Comparison of ENCODE assay signal across 8 cellular contexts in the genomic region with DNA sequence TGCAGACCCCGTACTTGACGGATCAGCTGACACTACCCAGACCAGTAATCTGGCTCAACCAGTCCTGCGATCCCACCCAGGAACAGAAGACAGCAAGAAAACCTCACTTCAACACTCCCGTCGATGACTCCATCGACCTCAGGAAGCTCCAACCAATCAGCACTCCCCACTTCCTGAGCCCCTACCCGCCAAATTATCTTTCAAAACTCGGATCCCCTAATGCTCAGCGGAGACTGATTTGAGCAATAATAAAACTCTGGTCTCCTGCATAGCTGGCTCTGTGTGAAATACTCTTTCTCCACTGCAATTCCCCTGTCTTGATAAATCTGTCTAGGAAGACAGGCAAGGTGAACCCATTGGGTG. TPM values are rescaled to one million over a fixed set of nuclear protein-coding genes. Genes with fewer than 3 reads are reported as not detected.
DNase-seq lines count a peak whose midpoint lies in the region; ATAC-seq and TF ChIP-seq lines count a peak whose summit lies in the region.

No MANE protein-coding gene starts in this region.

- H3K4ac ChIP-seq in H9 (ENCODE audit: low read depth, low read length): no peak overlapping the region

- H4K91ac ChIP-seq in H9 (ENCODE audit: insufficient read length, low read depth, low read length): no peak overlapping the region

- H3K23ac ChIP-seq in H9 (ENCODE audit: insufficient read length, low read depth, low read length): no peak overlapping the region

- H3K9me3 ChIP-seq in H9 (ENCODE audit: control insufficient read depth, low read depth, low read length): no peaks in the 10 kb centered on the region

- H2BK12ac ChIP-seq in H9 (ENCODE audit: insufficient read length, low read depth, low read length): no peak overlapping the region

- peaks cover 16% of the 10 kb centered on the region for H3K23me2 ChIP-seq in H9 (ENCODE audit: insufficient read length, low read depth, low read length, poor library complexity, severe bottlenecking)

- H2BK20ac ChIP-seq in H9 (ENCODE audit: low read depth, low read length, poor library complexity, severe bottlenecking): no peak overlapping the region

- no peaks in the 10 kb centered on the region for H3K79me1 ChIP-seq in H9 (ENCODE audit: insufficient read depth, low read depth, low read length, poor library complexity, severe bottlenecking)

- no peaks in the 10 kb centered on the region for H3K27me3 ChIP-seq in H9 (ENCODE audit: insufficient read depth, low read length)

- no peak overlapping the region for H2BK5ac ChIP-seq in H9 (ENCODE audit: insufficient read length, low read length)

- H3K9me3 Mint-ChIP-seq in H9: no peaks in the 10 kb centered on the region

- H3K14ac ChIP-seq in H9 (ENCODE audit: insufficient read depth, low read length): no peak overlapping the region

- 0 out of 2 replicates have a peak overlapping the region, but pooled peaks have one; percentile 85 for H2BK15ac ChIP-seq in H9 (ENCODE audit: low read depth, low read length)

- no peaks in the 10 kb centered on the region for H3K27me3 Mint-ChIP-seq in H9 (ENCODE audit: low read depth)

- peak overlapping the region; percentile 99 for H3K4me2 ChIP-seq in H9 (ENCODE audit: insufficient read depth, insufficient read length, low read length)

- peak overlapping the region; percentile 88 for H3K4me3 Mint-ChIP-seq in H9

- no peak overlapping the region for H3T11ph ChIP-seq in H9 (ENCODE audit: low read length)

- TF ChIP-seq CTCF in H9 (conservative IDR thresholded peaks at IDR 0.05): no peak
- TF ChIP-seq CTCF in epithelial cell of esophagus (IDR thresholded peaks at IDR 0.05; ENCODE audit: insufficient read depth, low read depth, low read length, missing control alignments): no peak

- no peaks in the 10 kb centered on the region for H4K20me1 ChIP-seq in H9 (ENCODE audit: control insufficient read depth, insufficient read depth, insufficient read length)

- H2BK120ac ChIP-seq in H9 (ENCODE audit: low read depth, low read length, poor library complexity, severe bottlenecking): no peak overlapping the region

- peaks cover 18 to 27% (median 19%) of the 10 kb centered on the region in 3 experiments for H3K36me3 Mint-ChIP-seq in H9 (ENCODE audit: insufficient read depth in 1 of 3, low read depth in 3 of 3)

- H3K4me1 Mint-ChIP-seq in H9: peaks cover 22 to 32% of the 10 kb centered on the region in 2 experiments

- DNase-seq in H9 (no peak), RPMI7951 (ENCODE audit: low read depth) (peak; percentile 38), epithelial cell of esophagus (ENCODE audit: low read depth) (no peak), skeletal muscle cell (ENCODE audit: low read depth) (no peak), head of caudate nucleus (no peak), NCI-H526 treated with DMSO at 0.1 percent for 48 hours (lab: John Stamatoyannopoulos, UW) (no peak)

- peak overlapping the region; percentile 93 for H3K9ac ChIP-seq in H9 (ENCODE audit: extremely low read depth, insufficient read length, low read length)

- H2AK5ac ChIP-seq in H9 (ENCODE audit: insufficient read length, low read length): peak overlapping the region; percentile 68

- peaks cover 25% of the 10 kb centered on the region; the same call in 1 of the 2 replicates for H3K79me2 ChIP-seq in H9 (ENCODE audit: insufficient read depth, low read length)

- intact Hi-C loops in head of caudate nucleus (cut with DNase I): loop anchor here (2.0 kb wide), 1 partner anchor 39 kb away; no protein-coding TSS in a partner anchor

- no peak overlapping the region for H3K56ac ChIP-seq in H9 (ENCODE audit: insufficient read length, low read depth, low read length)

- no peak overlapping the region for H3K18ac ChIP-seq in H9 (ENCODE audit: insufficient read length, low read depth, low read length)

- no CpG with 5 or more reads among the region's 9 CpGs for WGBS in H9 (ENCODE audit: extremely low coverage, insufficient read length, low lambda C conversion rate)

- no peak overlapping the region for H4K5ac ChIP-seq in H9 (ENCODE audit: insufficient read length, low read depth, low read length)

- peak overlapping the region; percentile 78 for H3K4me3 ChIP-seq in epithelial cell of esophagus (ENCODE audit: low read length)
- peak overlapping the region; percentile 79 for H3K4me3 ChIP-seq in skeletal muscle cell (ENCODE audit: low read depth, low read length)

- H3K27ac Mint-ChIP-seq in H9: peak overlapping the region; percentile 73 to 94 (median 91)

- no peak for ATAC-seq in HG02884 (IDR thresholded peaks at IDR 0.05; ENCODE audit: unreplicated experiment)
- no peak for ATAC-seq in GM21447 (IDR thresholded peaks at IDR 0.05; ENCODE audit: unreplicated experiment)

- peaks cover 8% of the 10 kb centered on the region; the same call in 1 of the 2 replicates for H3K4me1 ChIP-seq in H9 (ENCODE audit: insufficient read depth, low read length)

- H3K27ac ChIP-seq in H9 (ENCODE audit: insufficient read length, low read depth, low read length): no peak overlapping the region

- no peak overlapping the region for H4K8ac ChIP-seq in H9 (replicated peaks; ENCODE audit: insufficient read length, low read depth, low read length)

- no peak overlapping the region for H2AFZ ChIP-seq in H9 (ENCODE audit: low read length)

RNA-seq across cellular contexts. Expression of a gene that starts 1.2 kb away (rescaled TPM):
- total RNA-seq in H9 (2021): 342 and 344 TPM in 2 replicates
- 385 and 496 TPM in 2 replicates for total RNA-seq in RPMI7951 (2014; rRNA removed; shearing (Covaris generic))

RNA-seq across cellular contexts. Expression of a gene that starts 18.7 kb away (rescaled TPM):
- total RNA-seq in H9 (2021): 61.4 and 64.8 TPM in 2 replicates
- total RNA-seq in RPMI7951 (2014; rRNA removed; shearing (Covaris generic)): 10.7 and 11.9 TPM in 2 replicates

RNA-seq across cellular contexts. Expression of a gene that starts 40.3 kb away (rescaled TPM):
- total RNA-seq in H9 (2021): 103 and 109 TPM in 2 replicates
- 22.0 and 60.8 TPM in 2 replicates for total RNA-seq in RPMI7951 (2014; rRNA removed; shearing (Covaris generic))

RNA-seq across cellular contexts. Expression of a gene that starts 47.5 kb away (rescaled TPM):
- total RNA-seq in H9 (2021): 0.39 and 0.48 TPM in 2 replicates
- total RNA-seq in RPMI7951 (2014; rRNA removed; shearing (Covaris generic)): 0.29 and 0.36 TPM in 2 replicates
